In the genomic region with DNA sequence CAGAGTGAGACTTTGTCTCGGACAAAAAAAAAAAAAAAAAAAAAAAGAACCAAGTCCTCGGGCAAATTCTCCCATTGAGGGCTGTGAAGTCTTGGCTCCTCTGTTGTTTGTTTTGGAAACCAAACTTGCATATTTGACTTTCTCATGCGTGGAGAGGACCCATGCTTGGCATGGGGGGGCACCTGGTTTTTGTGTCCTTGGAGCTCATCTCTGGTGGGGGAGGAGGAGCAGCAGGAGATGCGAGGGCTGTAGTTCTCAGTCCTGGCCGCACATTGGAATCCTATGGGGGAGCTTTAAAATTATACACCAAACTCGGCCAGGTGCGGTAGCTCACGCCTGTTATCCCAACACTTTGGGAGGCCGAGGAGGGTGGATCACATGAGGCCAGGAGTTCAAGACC, we compare ENCODE assay signal across 24 cellular contexts.
DNase-seq lines count a peak whose midpoint lies in the region.
"Had no signal": no experiment of that assay in that cellular context is flagged by ENCODE, and none has a peak within 500 bp of the region (broad histone marks: within the 10 kb centered on the region; RNA-seq: fewer than 3 reads in every experiment).

No MANE protein-coding gene starts in this region.

- no peak overlapping the region for H3K9ac ChIP-seq in stomach smooth muscle (ENCODE audit: low read length in 2 of 2)

- H3K27me3 ChIP-seq in stomach smooth muscle (ENCODE audit: control insufficient read depth in 1 of 2, insufficient read depth in 2 of 2, low read length in 2 of 2) = no peaks in the 10 kb centered on the region

- H3K4me1 ChIP-seq in stomach smooth muscle (ENCODE audit: control insufficient read depth, insufficient read depth, low read length) = peaks cover 53% of the 10 kb centered on the region

- DNase-seq in NCI-H2196 (lab: John Stamatoyannopoulos, UW; ENCODE audit: unreplicated experiment) = peak; percentile 16
- no peak for DNase-seq in NCI-H2196 treated with DMSO at 0.1 percent for 48 hours (lab: John Stamatoyannopoulos, UW; ENCODE audit: unreplicated experiment)
- DNase-seq in astrocyte of the hippocampus (ENCODE audit: low read depth, low spot score) = peak; percentile 68
- peak; percentile 84 for DNase-seq in kidney tubule cell (ENCODE audit: low spot score)
- DNase-seq in stimulated activated CD4-positive, alpha-beta T cell treated with anti-CD3 and anti-CD28 coated beads, Interleukin-15, amount 100 ng/mL, for 24 hours = no peak
- DNase-seq in NCI-H1417 (lab: John Stamatoyannopoulos, UW) = no peak
- no peak for DNase-seq in NCI-H1048 (lab: John Stamatoyannopoulos, UW)
- DNase-seq: activated CD4-positive, alpha-beta T cell treated with anti-CD3 and anti-CD28 coated beads, Interleukin-2, amount 50 U/mL, for 1 hour; activated naive CD4-positive, alpha-beta T cell treated with anti-CD3 and anti-CD28 coated beads, Interleukin-2, amount 10 ng/mL, durations not matched to agents 7 days and 5 days; CD8-positive, alpha-beta T cell; cortex of kidney; GF-D8; glutamatergic neuron; Karpas-422; natural killer cell; NCI-H1930; NCI-H226; right cardiac atrium; stimulated activated CD4-positive, alpha-beta T cell treated with anti-CD3 and anti-CD28 coated beads, Interleukin-12 subunit alpha, Interleukin-12 subunit beta, amount 100 ng/mL, for 4 hours; T-helper 2 cell; trophoblast cell had no signal

- H3K27ac ChIP-seq in stomach smooth muscle (ENCODE audit: low read length) = peak overlapping the region; percentile 95
- H3K27ac ChIP-seq: 22Rv1, VCaP had no signal

- H3K4me3 ChIP-seq in stomach smooth muscle (ENCODE audit: low read length in 2 of 2) = no peak overlapping the region

- H3K36me3 ChIP-seq in stomach smooth muscle (ENCODE audit: control insufficient read depth in 2 of 2, insufficient read depth in 2 of 2, low read length in 2 of 2) = peaks cover 7 to 11% of the 10 kb centered on the region in 2 donors

- no peaks in the 10 kb centered on the region for H3K9me3 ChIP-seq in stomach smooth muscle (ENCODE audit: control insufficient read depth in 2 of 2, low read length in 2 of 2)

Comparison
In these comparisons a context has a peak if more than half of its experiments do, and no peak if none do; other contexts are left out.
1. DNase-seq: peak in NCI-H2196 (single experiment), astrocyte of the hippocampus (single experiment) and kidney tubule cell (single experiment); none in NCI-H2196 treated with DMSO at 0.1 percent for 48 hours (single experiment), stimulated activated CD4-positive, alpha-beta T cell treated with anti-CD3 and anti-CD28 coated beads, Interleukin-15, amount 100 ng/mL, for 24 hours (single experiment), NCI-H1417 (0 of 3) and NCI-H1048 (single experiment).